ENCODE assay signal across 1 cellular context in the genomic region with DNA sequence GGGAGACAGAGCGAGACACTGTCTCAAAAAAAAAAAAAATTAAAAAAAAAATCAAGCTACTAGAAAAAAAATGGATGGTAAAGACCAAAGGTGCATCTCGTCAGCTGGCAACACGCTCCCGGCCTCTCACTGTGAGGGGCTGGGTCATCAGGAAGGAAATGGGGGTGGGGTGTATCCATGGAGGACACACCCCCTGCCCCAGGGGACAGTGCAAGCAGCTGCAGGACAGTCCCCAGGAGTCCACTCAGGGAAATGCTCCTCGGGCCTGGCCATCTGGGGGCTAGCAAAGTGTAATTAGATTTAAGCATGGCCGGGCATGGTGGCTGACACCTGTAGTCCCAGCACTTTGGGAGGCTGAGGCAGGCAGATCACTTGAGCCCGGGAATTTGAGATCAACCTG.
TF ChIP-seq lines count a peak whose summit lies in the region.

No MANE protein-coding gene starts in this region.

TF ChIP-seq in GM23338, 12 proteins besides CTCF, POLR2A, EP300 and RAD21 (continued from another document):
- TF ChIP-seq, protein P1, sequence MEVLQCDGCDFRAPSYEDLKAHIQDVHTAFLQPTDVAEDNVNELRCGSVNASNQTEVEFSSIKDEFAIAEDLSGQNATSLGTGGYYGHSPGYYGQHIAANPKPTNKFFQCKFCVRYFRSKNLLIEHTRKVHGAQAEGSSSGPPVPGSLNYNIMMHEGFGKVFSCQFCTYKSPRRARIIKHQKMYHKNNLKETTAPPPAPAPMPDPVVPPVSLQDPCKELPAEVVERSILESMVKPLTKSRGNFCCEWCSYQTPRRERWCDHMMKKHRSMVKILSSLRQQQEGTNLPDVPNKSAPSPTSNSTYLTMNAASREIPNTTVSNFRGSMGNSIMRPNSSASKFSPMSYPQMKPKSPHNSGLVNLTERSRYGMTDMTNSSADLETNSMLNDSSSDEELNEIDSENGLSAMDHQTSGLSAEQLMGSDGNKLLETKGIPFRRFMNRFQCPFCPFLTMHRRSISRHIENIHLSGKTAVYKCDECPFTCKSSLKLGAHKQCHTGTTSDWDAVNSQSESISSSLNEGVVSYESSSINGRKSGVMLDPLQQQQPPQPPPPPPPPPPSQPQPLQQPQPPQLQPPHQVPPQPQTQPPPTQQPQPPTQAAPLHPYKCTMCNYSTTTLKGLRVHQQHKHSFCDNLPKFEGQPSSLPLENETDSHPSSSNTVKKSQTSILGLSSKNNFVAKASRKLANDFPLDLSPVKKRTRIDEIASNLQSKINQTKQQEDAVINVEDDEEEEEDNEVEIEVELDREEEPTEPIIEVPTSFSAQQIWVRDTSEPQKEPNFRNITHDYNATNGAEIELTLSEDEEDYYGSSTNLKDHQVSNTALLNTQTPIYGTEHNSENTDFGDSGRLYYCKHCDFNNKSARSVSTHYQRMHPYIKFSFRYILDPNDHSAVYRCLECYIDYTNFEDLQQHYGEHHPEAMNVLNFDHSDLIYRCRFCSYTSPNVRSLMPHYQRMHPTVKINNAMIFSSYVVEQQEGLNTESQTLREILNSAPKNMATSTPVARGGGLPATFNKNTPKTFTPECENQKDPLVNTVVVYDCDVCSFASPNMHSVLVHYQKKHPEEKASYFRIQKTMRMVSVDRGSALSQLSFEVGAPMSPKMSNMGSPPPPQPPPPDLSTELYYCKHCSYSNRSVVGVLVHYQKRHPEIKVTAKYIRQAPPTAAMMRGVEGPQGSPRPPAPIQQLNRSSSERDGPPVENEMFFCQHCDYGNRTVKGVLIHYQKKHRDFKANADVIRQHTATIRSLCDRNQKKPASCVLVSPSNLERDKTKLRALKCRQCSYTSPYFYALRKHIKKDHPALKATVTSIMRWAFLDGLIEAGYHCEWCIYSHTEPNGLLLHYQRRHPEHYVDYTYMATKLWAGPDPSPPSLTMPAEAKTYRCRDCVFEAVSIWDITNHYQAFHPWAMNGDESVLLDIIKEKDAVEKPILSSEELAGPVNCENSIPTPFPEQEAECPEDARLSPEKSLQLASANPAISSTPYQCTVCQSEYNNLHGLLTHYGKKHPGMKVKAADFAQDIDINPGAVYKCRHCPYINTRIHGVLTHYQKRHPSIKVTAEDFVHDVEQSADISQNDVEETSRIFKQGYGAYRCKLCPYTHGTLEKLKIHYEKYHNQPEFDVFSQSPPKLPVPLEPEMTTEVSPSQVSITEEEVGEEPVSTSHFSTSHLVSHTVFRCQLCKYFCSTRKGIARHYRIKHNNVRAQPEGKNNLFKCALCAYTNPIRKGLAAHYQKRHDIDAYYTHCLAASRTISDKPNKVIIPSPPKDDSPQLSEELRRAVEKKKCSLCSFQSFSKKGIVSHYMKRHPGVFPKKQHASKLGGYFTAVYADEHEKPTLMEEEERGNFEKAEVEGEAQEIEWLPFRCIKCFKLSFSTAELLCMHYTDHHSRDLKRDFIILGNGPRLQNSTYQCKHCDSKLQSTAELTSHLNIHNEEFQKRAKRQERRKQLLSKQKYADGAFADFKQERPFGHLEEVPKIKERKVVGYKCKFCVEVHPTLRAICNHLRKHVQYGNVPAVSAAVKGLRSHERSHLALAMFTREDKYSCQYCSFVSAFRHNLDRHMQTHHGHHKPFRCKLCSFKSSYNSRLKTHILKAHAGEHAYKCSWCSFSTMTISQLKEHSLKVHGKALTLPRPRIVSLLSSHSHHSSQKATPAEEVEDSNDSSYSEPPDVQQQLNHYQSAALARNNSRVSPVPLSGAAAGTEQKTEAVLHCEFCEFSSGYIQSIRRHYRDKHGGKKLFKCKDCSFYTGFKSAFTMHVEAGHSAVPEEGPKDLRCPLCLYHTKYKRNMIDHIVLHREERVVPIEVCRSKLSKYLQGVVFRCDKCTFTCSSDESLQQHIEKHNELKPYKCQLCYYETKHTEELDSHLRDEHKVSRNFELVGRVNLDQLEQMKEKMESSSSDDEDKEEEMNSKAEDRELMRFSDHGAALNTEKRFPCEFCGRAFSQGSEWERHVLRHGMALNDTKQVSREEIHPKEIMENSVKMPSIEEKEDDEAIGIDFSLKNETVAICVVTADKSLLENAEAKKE (CRISPR knock-in tag; IDR thresholded peaks at IDR 0.05): no peak
- no peak for TF ChIP-seq CREB1 (CRISPR knock-in tag; IDR thresholded peaks at IDR 0.05; ENCODE audit: low read depth)
- no peak for TF ChIP-seq NANOG (IDR thresholded peaks at IDR 0.05; ENCODE audit: borderline replicate concordance)
- no peak for TF ChIP-seq ZNF114 (CRISPR knock-in tag; IDR thresholded peaks at IDR 0.05)
- TF ChIP-seq JUNB (IDR thresholded peaks at IDR 0.05; ENCODE audit: unreplicated experiment): no peak
